Comparison of ENCODE assay signal across 18 cellular contexts in the genomic region with DNA sequence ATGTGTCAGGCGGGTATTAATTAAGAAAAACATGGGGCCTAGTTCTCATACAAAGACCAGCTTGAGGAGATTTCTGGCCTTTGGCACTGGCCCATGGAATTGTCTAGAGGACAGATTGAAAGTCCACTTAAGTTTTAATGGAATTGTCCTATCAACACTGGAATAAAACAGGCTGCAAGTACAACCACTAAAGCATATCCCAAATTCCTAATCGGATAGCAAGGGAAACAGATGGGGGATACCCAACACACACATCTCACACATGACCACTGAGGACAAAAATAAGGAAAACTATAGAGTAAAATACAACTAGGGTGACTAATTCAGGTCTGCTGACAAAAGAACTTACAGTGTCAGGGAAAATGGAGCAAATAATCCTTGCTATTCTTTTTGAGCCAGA.
"Had no signal": no experiment of that assay in that cellular context is flagged by ENCODE, and none has a peak within 500 bp of the region (broad histone marks: within the 10 kb centered on the region; RNA-seq: fewer than 3 reads in every experiment).

No MANE protein-coding gene starts in this region.

- H3K9me3 ChIP-seq: breast epithelium had no signal

- H3K9me3 Mint-ChIP-seq: activated naive CD8-positive, alpha-beta T cell treated with anti-CD3 and anti-CD28 coated beads for 36 hours; activated T-cell treated with anti-CD3 and anti-CD28 coated beads, Interleukin-2, amount 50 U/mL, for 4 hours had no signal

- DNase-seq: activated CD4-positive, alpha-beta T cell treated with anti-CD3 and anti-CD28 coated beads for 1 hour; activated CD4-positive, alpha-beta T cell treated with anti-CD3 and anti-CD28 coated beads, Interleukin-2, amount 50 U/mL, for 4 hours; activated CD8-positive, alpha-beta memory T cell treated with anti-CD3 and anti-CD28 coated beads for 24 hours; activated CD8-positive, alpha-beta memory T cell treated with anti-CD3 and anti-CD28 coated beads, Interleukin-2, amount 50 U/mL, for 48 hours; activated naive CD4-positive, alpha-beta T cell treated with Interleukin-2 at 50 U/mL for 16 hours; activated naive CD8-positive, alpha-beta T cell treated with anti-CD3 and anti-CD28 coated beads for 36 hours; activated T-cell treated with anti-CD3 and anti-CD28 coated beads, Interleukin-2, amount 50 U/mL, for 4 hours; cerebellar nuclear complex; foreskin melanocyte; hippocampal formation; naive B cell; retina; stimulated activated CD4-positive, alpha-beta T cell treated with anti-CD3 and anti-CD28 coated beads, Interleukin-4, amount 100 ng/mL, for 24 hours; stimulated activated naive CD4-positive, alpha-beta T cell treated with Interleukin-2 at 50 U/mL for 16 hours; T-helper 1 cell had no signal

- ATAC-seq: activated T-cell treated with anti-CD3 and anti-CD28 coated beads, Interleukin-2, amount 50 U/mL, for 4 hours had no signal

- H3K36me3 Mint-ChIP-seq: activated naive CD8-positive, alpha-beta T cell treated with anti-CD3 and anti-CD28 coated beads for 36 hours; naive B cell had no signal

- H3K27ac ChIP-seq: breast epithelium, coronary artery had no signal

- H3K27ac Mint-ChIP-seq: activated naive CD8-positive, alpha-beta T cell treated with anti-CD3 and anti-CD28 coated beads for 36 hours; naive B cell had no signal

- H3K4me1 Mint-ChIP-seq: activated naive CD8-positive, alpha-beta T cell treated with anti-CD3 and anti-CD28 coated beads for 36 hours; naive B cell had no signal

- H3K36me3 ChIP-seq: breast epithelium had no signal

- H3K27me3 ChIP-seq: breast epithelium had no signal

- H3K4me3 Mint-ChIP-seq: activated naive CD8-positive, alpha-beta T cell treated with anti-CD3 and anti-CD28 coated beads for 36 hours; activated T-cell treated with anti-CD3 and anti-CD28 coated beads, Interleukin-2, amount 50 U/mL, for 4 hours; naive B cell; neural crest cell had no signal

- H3K27me3 Mint-ChIP-seq: activated naive CD8-positive, alpha-beta T cell treated with anti-CD3 and anti-CD28 coated beads for 36 hours had no signal

- H3K4me3 ChIP-seq: breast epithelium, coronary artery had no signal
